18 cellular contexts compared by ENCODE assay signal in the genomic region with DNA sequence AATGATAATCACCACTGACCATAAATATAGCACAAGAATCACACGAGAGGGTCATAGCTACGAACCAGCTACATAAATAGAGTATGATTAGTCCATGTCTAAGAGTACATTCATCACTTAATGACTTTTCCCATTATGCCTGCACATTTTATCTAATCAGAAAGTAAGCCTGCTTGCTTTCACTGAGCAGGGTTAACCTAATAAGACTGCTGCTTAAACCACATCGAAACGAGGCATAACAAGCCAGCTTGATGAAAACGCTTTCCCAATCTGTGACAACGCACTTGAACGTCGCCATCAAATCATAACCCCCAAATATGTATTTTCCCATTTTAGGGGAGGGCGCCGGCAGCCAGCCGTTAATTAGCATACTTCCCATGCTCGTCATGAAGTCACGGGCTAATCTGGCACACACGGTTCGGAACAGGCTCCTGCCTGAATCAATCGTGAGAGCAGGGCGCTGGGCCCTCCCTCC.
A peak's percentile ranks its signal among the peaks of the same experiment; 100 is the strongest.
DNase-seq lines count a peak whose midpoint lies in the region; ATAC-seq and TF ChIP-seq lines count a peak whose summit lies in the region.
"Had no signal": no experiment of that assay in that cellular context is flagged by ENCODE, and none has a peak within 500 bp of the region (broad histone marks: within the 10 kb centered on the region; RNA-seq: fewer than 3 reads in every experiment).

No MANE protein-coding gene starts in this region.

- peaks cover 97% of the 10 kb centered on the region for H3K4me1 Mint-ChIP-seq in brain
- H3K4me1 Mint-ChIP-seq in stimulated activated memory B cell treated with anti-CD40 and anti-IgM and Interleukin-4, amounts not matched to agents 10 μg/mL and 1 μg/mL and 100 μg/mL, for 72 hours = no peaks in the 10 kb centered on the region
- H3K4me1 Mint-ChIP-seq: activated T-helper 17 cell treated with anti-CD3 and anti-CD28 coated beads, Interleukin-2, amount 50 U/mL, for 72 hours; stimulated activated naive CD8-positive, alpha-beta T cell treated with anti-CD3 and anti-CD28 coated beads, Interleukin-15, amount 100 ng/mL, for 72 hours had no signal

- peak overlapping the region in 4 of 5 experiments; percentile 24 to 68 (median 54) for H3K4me3 Mint-ChIP-seq in brain
- no peak overlapping the region for H3K4me3 Mint-ChIP-seq in stimulated activated memory B cell treated with anti-CD40 and anti-IgM and Interleukin-4, amounts not matched to agents 10 μg/mL and 1 μg/mL and 100 μg/mL, for 72 hours
- H3K4me3 Mint-ChIP-seq: activated T-helper 17 cell treated with anti-CD3 and anti-CD28 coated beads, Interleukin-2, amount 50 U/mL, for 72 hours; stimulated activated naive CD8-positive, alpha-beta T cell treated with anti-CD3 and anti-CD28 coated beads, Interleukin-15, amount 100 ng/mL, for 72 hours had no signal

- WGBS in heart right ventricle, 2 donors = 28 to 32% methylated on average over 17 of the region's 17 CpGs

- H3K36me3 ChIP-seq in heart right ventricle = peaks cover 0 to 7% (median 0%) of the 10 kb centered on the region in 9 donors
- H3K36me3 ChIP-seq: transverse colon had no signal

- peak overlapping the region in 8 of 10 donors; percentile 49 to 82 (median 55) for H3K27ac ChIP-seq in heart right ventricle
- H3K27ac ChIP-seq: RWPE1, transverse colon had no signal

- H3K4me1 ChIP-seq in heart right ventricle = peaks cover 13 to 70% (median 41%) of the 10 kb centered on the region in 9 donors
- H3K4me1 ChIP-seq: transverse colon had no signal

- H3K27me3 ChIP-seq in heart right ventricle = no peaks in the 10 kb centered on the region

- peak overlapping the region in 5 of 10 donors; percentile 1 to 21 (median 8) for H3K4me3 ChIP-seq in heart right ventricle
- H3K4me3 ChIP-seq: K562, transverse colon had no signal

- peaks cover 0 to 9% (median 0%) of the 10 kb centered on the region in 5 experiments for H3K9me3 Mint-ChIP-seq in brain
- no peaks in the 10 kb centered on the region for H3K9me3 Mint-ChIP-seq in stimulated activated memory B cell treated with anti-CD40 and anti-IgM and Interleukin-4, amounts not matched to agents 10 μg/mL and 1 μg/mL and 100 μg/mL, for 72 hours
- H3K9me3 Mint-ChIP-seq: activated T-helper 17 cell treated with anti-CD3 and anti-CD28 coated beads, Interleukin-2, amount 50 U/mL, for 72 hours; stimulated activated naive CD8-positive, alpha-beta T cell treated with anti-CD3 and anti-CD28 coated beads, Interleukin-15, amount 100 ng/mL, for 72 hours had no signal

- peak overlapping the region; percentile 40 to 92 (median 78) for H3K27ac Mint-ChIP-seq in brain
- no peak overlapping the region for H3K27ac Mint-ChIP-seq in stimulated activated memory B cell treated with anti-CD40 and anti-IgM and Interleukin-4, amounts not matched to agents 10 μg/mL and 1 μg/mL and 100 μg/mL, for 72 hours
- H3K27ac Mint-ChIP-seq: activated T-helper 17 cell treated with anti-CD3 and anti-CD28 coated beads, Interleukin-2, amount 50 U/mL, for 72 hours; stimulated activated naive CD8-positive, alpha-beta T cell treated with anti-CD3 and anti-CD28 coated beads, Interleukin-15, amount 100 ng/mL, for 72 hours had no signal

- TF ChIP-seq CTCF in brain (conservative IDR thresholded peaks at IDR 0.05) (no peak), heart right ventricle (IDR thresholded peaks at IDR 0.05) (no peak)

- H3K9me3 ChIP-seq in heart right ventricle = no peaks in the 10 kb centered on the region
- H3K9me3 ChIP-seq: transverse colon had no signal

- peak; percentile 15 for DNase-seq in LHCN-M2 (ENCODE audit: low read depth)
- DNase-seq in heart right ventricle = peak in 1 of 2 donors; percentile 24
- peak; percentile 50 for DNase-seq in retina
- DNase-seq in activated CD4-positive, alpha-beta T cell treated with anti-CD3 and anti-CD28 coated beads for 1 hour = no peak
- DNase-seq in kidney glomerular epithelial cell (lab: John Stamatoyannopoulos, UW) = no peak
- no peak for DNase-seq in activated effector memory CD4-positive, alpha-beta T cell treated with Interleukin-2 at 50 U/mL for 16 hours
- DNase-seq: activated CD8-positive, alpha-beta memory T cell treated with anti-CD3 and anti-CD28 coated beads, Interleukin-2, amount 50 U/mL, for 4 hours; effector CD8-positive, alpha-beta T cell; erythroblast; HCEC 1CT; MM.1S; stimulated activated naive CD8-positive, alpha-beta T cell treated with anti-CD3 and anti-CD28 coated beads, Interleukin-15, amount 100 ng/mL, for 72 hours; transverse colon had no signal

- peaks cover 3% of the 10 kb centered on the region for H3K27me3 Mint-ChIP-seq in brain
- peaks cover 14% of the 10 kb centered on the region for H3K27me3 Mint-ChIP-seq in stimulated activated memory B cell treated with anti-CD40 and anti-IgM and Interleukin-4, amounts not matched to agents 10 μg/mL and 1 μg/mL and 100 μg/mL, for 72 hours

- peaks cover 8% of the 10 kb centered on the region for H3K36me3 Mint-ChIP-seq in brain
- no peaks in the 10 kb centered on the region for H3K36me3 Mint-ChIP-seq in stimulated activated memory B cell treated with anti-CD40 and anti-IgM and Interleukin-4, amounts not matched to agents 10 μg/mL and 1 μg/mL and 100 μg/mL, for 72 hours

- intact Hi-C loops in heart right ventricle (cut with DNase I) = loop anchor here in 6 of 10 donors (5.0 to 10.0 kb wide), 4 partner anchors 50 to 65 kb away; no protein-coding TSS in a partner anchor

- peak in 7 of 8 donors; percentile 8 to 52 (median 33) for ATAC-seq in heart right ventricle
- no peak for ATAC-seq in stimulated activated memory B cell treated with anti-CD40 and anti-IgM and Interleukin-4, amounts not matched to agents 10 μg/mL and 1 μg/mL and 100 μg/mL, for 72 hours
- ATAC-seq: activated T-helper 17 cell treated with anti-CD3 and anti-CD28 coated beads, Interleukin-2, amount 50 U/mL, for 72 hours; K562; stimulated activated naive CD8-positive, alpha-beta T cell treated with anti-CD3 and anti-CD28 coated beads, Interleukin-15, amount 100 ng/mL, for 72 hours had no signal

Comparison
In these comparisons a context has a peak if more than half of its experiments do, and no peak if none do; other contexts are left out.
1. DNase-seq: peak in LHCN-M2 (single experiment) and retina (single experiment); none in activated CD4-positive, alpha-beta T cell treated with anti-CD3 and anti-CD28 coated beads for 1 hour (single experiment), kidney glomerular epithelial cell (single experiment) and activated effector memory CD4-positive, alpha-beta T cell treated with Interleukin-2 at 50 U/mL for 16 hours (single experiment).